In the genomic region with DNA sequence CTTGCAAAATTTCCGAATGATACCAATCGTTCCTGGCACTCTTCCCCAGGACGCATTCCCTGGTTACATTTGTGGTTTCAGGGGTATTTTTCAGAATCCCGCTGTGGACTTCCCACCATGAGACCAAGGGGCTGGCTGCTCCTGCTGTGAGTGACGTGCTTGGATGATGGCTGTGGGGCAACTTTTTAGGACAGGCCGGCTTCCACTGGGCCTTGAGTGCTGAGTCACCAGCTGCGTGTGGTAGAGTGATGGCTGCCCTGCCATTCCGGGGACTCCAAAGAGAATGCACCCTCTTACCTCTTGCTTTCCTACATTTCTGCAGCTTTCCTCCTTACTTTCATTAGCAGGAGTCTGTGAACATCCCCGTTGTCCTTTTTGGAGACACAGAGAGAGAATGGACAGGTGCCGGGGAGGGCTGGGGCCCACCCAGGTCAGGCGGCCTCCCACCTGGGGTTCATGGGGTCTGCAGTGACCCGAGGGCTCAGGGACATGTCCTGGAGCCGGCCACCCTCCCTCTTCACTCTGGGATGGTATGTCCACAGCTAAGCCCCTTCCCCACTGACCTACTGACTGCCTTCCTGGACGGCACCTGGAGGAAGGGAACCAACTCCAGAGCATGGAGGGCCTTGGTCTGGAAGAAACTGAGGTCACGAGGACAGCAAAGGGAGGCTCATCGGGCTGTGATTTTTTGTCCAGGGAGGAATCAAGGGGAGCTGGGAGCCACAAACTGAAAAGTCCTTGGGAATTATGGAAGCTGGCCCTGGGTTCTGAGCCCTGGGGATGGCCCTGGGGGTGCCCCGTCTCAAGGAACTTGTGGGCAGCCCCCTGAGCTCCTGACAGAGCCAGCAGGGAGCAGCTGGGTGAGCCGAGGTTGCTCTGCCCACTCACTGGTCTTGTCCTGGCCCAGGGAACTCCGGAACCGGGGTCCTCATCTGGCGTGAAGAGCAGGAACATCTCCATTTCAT, we compare ENCODE assay signal across 24 cellular contexts.
DNase-seq lines count a peak whose midpoint lies in the region; ATAC-seq and TF ChIP-seq lines count a peak whose summit lies in the region.
"Had no signal": no experiment of that assay in that cellular context is flagged by ENCODE, and none has a peak within 500 bp of the region (broad histone marks: within the 10 kb centered on the region; RNA-seq: fewer than 3 reads in every experiment).

No MANE protein-coding gene starts in this region.

- H3K9me3 ChIP-seq in RWPE2 (ENCODE audit: severe bottlenecking) (no peaks in the 10 kb centered on the region), esophagus muscularis mucosa (no peaks in the 10 kb centered on the region)
- H3K9me3 ChIP-seq: A549, gastrocnemius medialis, prostate gland had no signal

- H3K4me3 ChIP-seq in RWPE2 (ENCODE audit: severe bottlenecking) (no peak overlapping the region), esophagus muscularis mucosa (no peak overlapping the region)
- H3K4me3 ChIP-seq: A549, gastrocnemius medialis, lung, prostate gland had no signal

- no peak overlapping the region for H3K27ac Mint-ChIP-seq in activated CD8-positive, alpha-beta memory T cell treated with anti-CD3 and anti-CD28 coated beads, Interleukin-2, amount 10 ng/mL, durations not matched to agents 7 days and 5 days
- H3K27ac Mint-ChIP-seq: naive B cell had no signal

- no peak for TF ChIP-seq EP300 in esophagus muscularis mucosa (IDR thresholded peaks at IDR 0.05)

- H3K27ac ChIP-seq in RWPE2 (ENCODE audit: poor library complexity, severe bottlenecking), result no peak overlapping the region
- no peak overlapping the region for H3K27ac ChIP-seq in esophagus muscularis mucosa (replicated peaks in 1 of 4)
- H3K27ac ChIP-seq: A549, C4-2B, epithelial cell of prostate, KMS-11, prostate gland had no signal

- H3K36me3 ChIP-seq in RWPE2 (ENCODE audit: low read depth) (no peaks in the 10 kb centered on the region), esophagus muscularis mucosa (no peaks in the 10 kb centered on the region)
- H3K36me3 ChIP-seq: gastrocnemius medialis, prostate gland had no signal

- H3K4me3 Mint-ChIP-seq in activated CD8-positive, alpha-beta memory T cell treated with anti-CD3 and anti-CD28 coated beads, Interleukin-2, amount 10 ng/mL, durations not matched to agents 7 days and 5 days, result no peak overlapping the region
- H3K4me3 Mint-ChIP-seq: naive B cell had no signal

- H3K4me1 ChIP-seq in RWPE2 (ENCODE audit: insufficient read depth, poor library complexity, severe bottlenecking) (peaks cover 7% of the 10 kb centered on the region), esophagus muscularis mucosa (peaks cover 13 to 40% (median 36%) of the 10 kb centered on the region in 4 donors)
- H3K4me1 ChIP-seq: prostate gland had no signal

- DNase-seq in activated CD8-positive, alpha-beta memory T cell treated with anti-CD3 and anti-CD28 coated beads for 24 hours, result peak; percentile 30
- no peak for DNase-seq in activated CD8-positive, alpha-beta memory T cell treated with anti-CD3 and anti-CD28 coated beads, Interleukin-2, amount 10 ng/mL, durations not matched to agents 7 days and 5 days
- DNase-seq in RWPE2 (ENCODE audit: low spot score) (peak; percentile 42), esophagus muscularis mucosa (ENCODE audit: extremely low spot score) (peak; percentile 77), smooth muscle cell of the brain vasculature (ENCODE audit: low read depth, low spot score) (peak; percentile 33), omental fat pad (ENCODE audit: low spot score) (no peak), dermis blood vessel endothelial cell (no peak)
- DNase-seq: activated CD4-positive, alpha-beta T cell treated with anti-CD3 and anti-CD28 coated beads, Interleukin-2, amount 50 U/mL, for 48 hours; activated effector memory CD4-positive, alpha-beta T cell treated with Interleukin-2 at 50 U/mL for 16 hours; amygdala; DMS 273 treated with DMSO at 0.1 percent for 48 hours; gastrocnemius medialis; naive B cell; NCI-H1417; NCI-H2171 treated with DMSO at 0.1 percent for 48 hours; NCI-H748 treated with DMSO at 0.1 percent for 48 hours; stimulated activated naive CD4-positive, alpha-beta T cell had no signal

- H3K36me3 Mint-ChIP-seq in activated CD8-positive, alpha-beta memory T cell treated with anti-CD3 and anti-CD28 coated beads, Interleukin-2, amount 10 ng/mL, durations not matched to agents 7 days and 5 days, result no peaks in the 10 kb centered on the region

- no peaks in the 10 kb centered on the region for H3K4me1 Mint-ChIP-seq in activated CD8-positive, alpha-beta memory T cell treated with anti-CD3 and anti-CD28 coated beads, Interleukin-2, amount 10 ng/mL, durations not matched to agents 7 days and 5 days
- H3K4me1 Mint-ChIP-seq: naive B cell had no signal

- no peaks in the 10 kb centered on the region for H3K27me3 ChIP-seq in RWPE2 (ENCODE audit: insufficient read depth, poor library complexity, severe bottlenecking)
- H3K27me3 ChIP-seq in esophagus muscularis mucosa, result peaks cover 0 to 4% (median 0%) of the 10 kb centered on the region in 4 donors

- H3K27me3 Mint-ChIP-seq in activated CD8-positive, alpha-beta memory T cell treated with anti-CD3 and anti-CD28 coated beads, Interleukin-2, amount 10 ng/mL, durations not matched to agents 7 days and 5 days, result peaks cover 2% of the 10 kb centered on the region

- H3K9me3 Mint-ChIP-seq in activated CD8-positive, alpha-beta memory T cell treated with anti-CD3 and anti-CD28 coated beads, Interleukin-2, amount 10 ng/mL, durations not matched to agents 7 days and 5 days (ENCODE audit: low read depth), result no peaks in the 10 kb centered on the region

- 91% methylated on average over 17 of the region's 21 CpGs for WGBS in esophagus muscularis mucosa

- ATAC-seq in activated CD8-positive, alpha-beta memory T cell treated with anti-CD3 and anti-CD28 coated beads, Interleukin-2, amount 10 ng/mL, durations not matched to agents 7 days and 5 days, result no peak
- ATAC-seq in RWPE2 (ENCODE audit: low read depth) (no peak), GM21723 (IDR thresholded peaks at IDR 0.05; ENCODE audit: unreplicated experiment) (no peak), omental fat pad (ENCODE audit: low FRiP score) (no peak)
- ATAC-seq: A549, gastrocnemius medialis had no signal

- CTCF ChIA-PET in activated CD8-positive, alpha-beta memory T cell treated with anti-CD3 and anti-CD28 coated beads, Interleukin-2, amount 10 ng/mL, durations not matched to agents 7 days and 5 days (lab: Charles Lee), result no interaction called here

- intact Hi-C loops in esophagus muscularis mucosa (cut with DNase I), result no loop called here

- no peak for TF ChIP-seq POLR2A in esophagus muscularis mucosa (IDR thresholded peaks at IDR 0.05; ENCODE audit: low read depth)

- TF ChIP-seq CTCF in RWPE2 (IDR thresholded peaks at IDR 0.05; ENCODE audit: poor library complexity, severe bottlenecking) (no peak), esophagus muscularis mucosa (IDR thresholded peaks at IDR 0.05) (no peak), omental fat pad (IDR thresholded peaks at IDR 0.05) (no peak)

Comparison
In these comparisons a context has a peak if more than half of its experiments do, and no peak if none do; other contexts are left out.
1. DNase-seq: peak in activated CD8-positive, alpha-beta memory T cell treated with anti-CD3 and anti-CD28 coated beads for 24 hours (single experiment), RWPE2 (single experiment), esophagus muscularis mucosa (single experiment) and smooth muscle cell of the brain vasculature (single experiment); none in activated CD8-positive, alpha-beta memory T cell treated with anti-CD3 and anti-CD28 coated beads, Interleukin-2, amount 10 ng/mL, durations not matched to agents 7 days and 5 days (single experiment), omental fat pad (single experiment) and dermis blood vessel endothelial cell (single experiment).